Comparison of ENCODE assay signal across 23 cellular contexts in the genomic region with DNA sequence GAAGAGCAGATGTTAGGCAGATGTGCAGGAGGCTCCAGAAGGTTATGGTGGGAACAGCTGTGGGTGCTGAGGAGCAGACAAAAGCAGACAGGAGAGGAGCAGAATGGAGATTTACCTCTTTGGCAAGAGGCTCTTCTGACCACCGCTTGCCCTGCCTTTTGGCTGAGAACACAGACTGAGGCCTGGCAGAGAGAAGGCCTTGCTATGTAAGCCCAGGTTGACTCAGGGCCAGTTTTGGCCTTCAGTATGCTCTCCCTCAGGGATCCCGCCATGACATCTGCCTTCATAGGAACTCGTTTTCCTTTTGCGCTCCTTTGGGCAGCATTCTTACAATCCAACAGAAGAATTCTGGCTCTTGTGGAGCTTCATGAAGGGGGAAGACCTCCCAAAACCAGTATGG.
"Had no signal": no experiment of that assay in that cellular context is flagged by ENCODE, and none has a peak within 500 bp of the region (broad histone marks: within the 10 kb centered on the region; RNA-seq: fewer than 3 reads in every experiment).

No MANE protein-coding gene starts in this region.

- H3K9me3 ChIP-seq: colonic mucosa, esophagus muscularis mucosa, heart right ventricle, left lung, lower lobe of right lung had no signal

- H3K27ac Mint-ChIP-seq: dendritic cell treated with granulocyte-macrophage colony-stimulating factor and Interleukin-4, amounts not matched to agents 40 ng/mL and 50 ng/mL, for 4 days; effector memory CD8-positive, alpha-beta T cell; endodermal cell had no signal

- H3K4me3 Mint-ChIP-seq: dendritic cell treated with granulocyte-macrophage colony-stimulating factor and Interleukin-4, amounts not matched to agents 40 ng/mL and 50 ng/mL, for 4 days; effector memory CD8-positive, alpha-beta T cell; endodermal cell had no signal

- H3K4me3 ChIP-seq: colonic mucosa, esophagus muscularis mucosa, gastroesophageal sphincter, heart right ventricle, left lung, lower lobe of right lung had no signal

- H3K27ac ChIP-seq: colonic mucosa, epithelial cell of prostate, esophagus muscularis mucosa, foreskin keratinocyte, gastroesophageal sphincter, heart right ventricle, left lung, lower lobe of right lung had no signal

- H3K36me3 ChIP-seq: colonic mucosa, esophagus muscularis mucosa, gastroesophageal sphincter, heart right ventricle, left lung, lower lobe of right lung had no signal

- ATAC-seq: effector memory CD8-positive, alpha-beta T cell; foreskin keratinocyte; gastroesophageal sphincter; heart right ventricle; left cardiac atrium; left lung; left ventricle myocardium superior; lower lobe of right lung had no signal

- H3K4me1 Mint-ChIP-seq: endodermal cell had no signal

- H3K27me3 ChIP-seq: colonic mucosa, foreskin keratinocyte had no signal

- FAIRE-seq: endometrium, frontal cortex, islet of Langerhans, keratinocyte had no signal

- DNase-seq: colonic mucosa; cortex of kidney; effector CD8-positive, alpha-beta T cell; effector memory CD8-positive, alpha-beta T cell; endodermal cell; erythroblast; foreskin keratinocyte; heart right ventricle; hippocampal formation; left cardiac atrium; left ventricle myocardium superior; lower lobe of right lung; mesenchymal stem cell; midbrain had no signal

- H3K4me1 ChIP-seq: colonic mucosa, esophagus muscularis mucosa, foreskin keratinocyte, gastroesophageal sphincter, heart right ventricle, left lung, lower lobe of right lung had no signal
